9 cellular contexts compared by ENCODE assay signal in genomic region chr3:158808697-158809096, GRCh38. TPM values are rescaled to one million over a fixed set of nuclear protein-coding genes. Genes with fewer than 3 reads are reported as not detected.
DNase-seq lines count a peak whose midpoint lies in the region; ATAC-seq lines count a peak whose summit lies in the region.
"Had no signal": no experiment of that assay in that cellular context is flagged by ENCODE, and none has a peak within 500 bp of the region (broad histone marks: within the 10 kb centered on the region; RNA-seq: fewer than 3 reads in every experiment).

No MANE protein-coding gene starts in this region.

- no peak overlapping the region for H2BK120ac ChIP-seq in mesendoderm (ENCODE audit: low read depth, low read length)

- H3K4me1 ChIP-seq in mesendoderm (ENCODE audit: control insufficient read depth, low read depth, low read length) = no peaks in the 10 kb centered on the region

- CTCF ChIA-PET in activated CD8-positive, alpha-beta T cell treated with anti-CD3 and anti-CD28 coated beads, Interleukin-2, amount 10 ng/mL, durations not matched to agents 7 days and 5 days (lab: Charles Lee) = interaction anchor here (1.1 to 2.6 kb wide), 3 partner anchors 13 to 269 kb away, joined by 3 to 9 read pairs (median 6); no protein-coding TSS in a partner anchor

- DNase-seq in EL (peak; percentile 89), M059J (ENCODE audit: low read depth) (peak; percentile 99), mesendoderm (peak; percentile 32), HT-29 (ENCODE audit: low spot score) (no peak), NCI-H345 (lab: John Stamatoyannopoulos, UW) (no peak)
- DNase-seq in activated CD8-positive, alpha-beta T cell treated with anti-CD3 and anti-CD28 coated beads, Interleukin-2, amount 10 ng/mL, durations not matched to agents 7 days and 5 days = no peak

- no peak overlapping the region for H3K27ac ChIP-seq in mesendoderm (ENCODE audit: low read depth, low read length)

- no peaks in the 10 kb centered on the region for H3K79me2 ChIP-seq in mesendoderm (ENCODE audit: control insufficient read depth, insufficient read depth, low read length)

- H3K36me3 ChIP-seq in mesendoderm (ENCODE audit: control insufficient read depth, insufficient read depth, low read length) = no peaks in the 10 kb centered on the region

- no peaks in the 10 kb centered on the region for H3K79me1 ChIP-seq in mesendoderm (ENCODE audit: low read length)

- no peaks in the 10 kb centered on the region for H3K27me3 Mint-ChIP-seq in activated CD8-positive, alpha-beta T cell treated with anti-CD3 and anti-CD28 coated beads, Interleukin-2, amount 10 ng/mL, durations not matched to agents 7 days and 5 days (ENCODE audit: low read depth)
- H3K27me3 Mint-ChIP-seq: natural killer cell treated with Interleukin-12 subunit alpha and Interleukin-12 subunit beta and Interleukin-15 and Interleukin-18, amount 100 ng/mL, for 72 hours had no signal

- H3K23ac ChIP-seq in mesendoderm (ENCODE audit: low read length) = no peak overlapping the region

- no peak overlapping the region for H3K9ac ChIP-seq in mesendoderm (ENCODE audit: low read length)

- POLR2A ChIA-PET in activated CD8-positive, alpha-beta T cell treated with anti-CD3 and anti-CD28 coated beads, Interleukin-2, amount 10 ng/mL, durations not matched to agents 7 days and 5 days (lab: Charles Lee) = interaction anchor here (0.7 kb wide), 1 partner anchor 49 kb away, joined by 3 read pairs; no protein-coding TSS in a partner anchor

- H3K4me1 Mint-ChIP-seq in activated CD8-positive, alpha-beta T cell treated with anti-CD3 and anti-CD28 coated beads, Interleukin-2, amount 10 ng/mL, durations not matched to agents 7 days and 5 days (ENCODE audit: low read depth) = peaks cover 29% of the 10 kb centered on the region

- H3K4me3 Mint-ChIP-seq in activated CD8-positive, alpha-beta T cell treated with anti-CD3 and anti-CD28 coated beads, Interleukin-2, amount 10 ng/mL, durations not matched to agents 7 days and 5 days = no peak overlapping the region
- H3K4me3 Mint-ChIP-seq: natural killer cell treated with Interleukin-12 subunit alpha and Interleukin-12 subunit beta and Interleukin-15 and Interleukin-18, amount 100 ng/mL, for 72 hours had no signal

- no peak overlapping the region for H2BK15ac ChIP-seq in mesendoderm (replicated peaks; ENCODE audit: low read depth)

- ATAC-seq in activated CD8-positive, alpha-beta T cell treated with anti-CD3 and anti-CD28 coated beads, Interleukin-2, amount 10 ng/mL, durations not matched to agents 7 days and 5 days = peak; percentile 44
- ATAC-seq in HG02588 (IDR thresholded peaks at IDR 0.05; ENCODE audit: unreplicated experiment) (no peak), HG03457 (IDR thresholded peaks at IDR 0.05; ENCODE audit: unreplicated experiment) (no peak)
- ATAC-seq: natural killer cell treated with Interleukin-12 subunit alpha and Interleukin-12 subunit beta and Interleukin-15 and Interleukin-18, amount 100 ng/mL, for 72 hours had no signal

- H3K27ac Mint-ChIP-seq in activated CD8-positive, alpha-beta T cell treated with anti-CD3 and anti-CD28 coated beads, Interleukin-2, amount 10 ng/mL, durations not matched to agents 7 days and 5 days = peak overlapping the region; percentile 40

- H3K18ac ChIP-seq in mesendoderm (ENCODE audit: low read length) = no peak overlapping the region

- H3K27me3 ChIP-seq in mesendoderm (ENCODE audit: insufficient read depth, low read length, poor library complexity) = no peaks in the 10 kb centered on the region

- H3K4ac ChIP-seq in mesendoderm (ENCODE audit: low read depth, low read length) = no peak overlapping the region

- H4K8ac ChIP-seq in mesendoderm (ENCODE audit: low read depth, low read length) = no peak overlapping the region

- no peak overlapping the region for H3K56ac ChIP-seq in mesendoderm (ENCODE audit: low read length)

- no peak overlapping the region for H3K4me2 ChIP-seq in mesendoderm (ENCODE audit: low read length)

- WGBS in mesendoderm (ENCODE audit: extremely low coverage, insufficient coverage, low lambda C conversion rate) = no CpG with 5 or more reads among the region's 3 CpGs

- H4K5ac ChIP-seq in mesendoderm (ENCODE audit: low read length) = no peak overlapping the region

- H2AK5ac ChIP-seq in mesendoderm (ENCODE audit: low read length) = no peak overlapping the region

- no peak overlapping the region for H3K4me3 ChIP-seq in mesendoderm (ENCODE audit: low read length)

- no peak overlapping the region for H2BK5ac ChIP-seq in mesendoderm (ENCODE audit: low read length)

- H3K9me3 Mint-ChIP-seq in activated CD8-positive, alpha-beta T cell treated with anti-CD3 and anti-CD28 coated beads, Interleukin-2, amount 10 ng/mL, durations not matched to agents 7 days and 5 days (ENCODE audit: insufficient read depth) = no peaks in the 10 kb centered on the region
- H3K9me3 Mint-ChIP-seq: natural killer cell treated with Interleukin-12 subunit alpha and Interleukin-12 subunit beta and Interleukin-15 and Interleukin-18, amount 100 ng/mL, for 72 hours had no signal

- peaks cover 41% of the 10 kb centered on the region for H3K36me3 Mint-ChIP-seq in activated CD8-positive, alpha-beta T cell treated with anti-CD3 and anti-CD28 coated beads, Interleukin-2, amount 10 ng/mL, durations not matched to agents 7 days and 5 days (ENCODE audit: low read depth)

RNA-seq across cellular contexts. Expression of gene MFSD1, which starts 6.8 kb away (rescaled TPM):
- total RNA-seq in M059J (2014; rRNA removed; shearing (Covaris generic)) = 139 and 180 TPM in 2 replicates
- total RNA-seq in activated CD8-positive, alpha-beta T cell treated with anti-CD3 and anti-CD28 coated beads, Interleukin-2, amount 10 ng/mL, durations not matched to agents 7 days and 5 days = 10 to 100 TPM; 22.2 to 24.1 TPM
- polyA plus RNA-seq in mesendoderm (2013, experiment 1 of 2) = 6.1 TPM
- polyA plus RNA-seq in mesendoderm (2013, experiment 2 of 2) = 6.3 TPM
- 25.1 and 34.1 TPM in 2 replicates for total RNA-seq in HT-29 (2014; rRNA removed; shearing (Covaris generic))

Comparison
In these comparisons a context has a peak if more than half of its experiments do, and no peak if none do; other contexts are left out.
1. DNase-seq: peak in EL (single experiment), M059J (single experiment) and mesendoderm (single experiment); none in activated CD8-positive, alpha-beta T cell treated with anti-CD3 and anti-CD28 coated beads, Interleukin-2, amount 10 ng/mL, durations not matched to agents 7 days and 5 days (single experiment), HT-29 (single experiment) and NCI-H345 (single experiment).